2 cellular contexts compared by ENCODE assay signal in the genomic region with DNA sequence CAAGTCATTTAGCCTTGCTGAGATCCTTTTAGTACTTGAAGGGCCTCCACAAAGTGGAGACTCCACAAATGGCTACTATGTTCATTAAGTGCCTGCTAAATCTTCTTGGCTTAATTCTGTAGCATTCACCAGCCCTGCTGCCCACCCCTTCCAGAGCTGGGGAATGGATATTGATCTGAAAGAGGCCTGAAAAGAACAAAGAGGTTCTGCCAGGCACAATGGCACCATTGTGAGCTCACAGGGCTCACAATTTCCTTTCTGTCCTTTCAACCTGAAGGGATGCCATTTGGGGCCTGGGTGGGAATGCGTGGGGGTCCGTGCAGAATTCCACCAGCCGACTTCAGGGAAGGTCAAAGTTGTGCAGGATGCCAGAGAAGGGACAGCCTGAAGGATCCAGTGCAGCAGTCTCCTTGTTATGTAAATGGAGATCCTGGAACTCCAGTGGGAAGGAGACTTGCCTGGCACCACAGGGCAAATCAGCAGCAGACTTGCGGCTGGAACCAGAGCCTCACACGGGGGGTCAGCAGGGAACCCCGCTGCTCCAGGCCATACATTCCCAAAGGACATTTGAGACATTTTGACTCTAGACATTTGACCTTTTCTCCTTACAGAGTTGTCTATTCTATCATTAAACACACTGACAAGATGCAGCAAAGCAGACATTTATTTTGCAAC.
TF ChIP-seq lines count a peak whose summit lies in the region.

No MANE protein-coding gene starts in this region.

TF ChIP-seq in IMR-90, 13 proteins besides CTCF, POLR2A, EP300 and RAD21:
- TF ChIP-seq RFX5 (IDR thresholded peaks at IDR 0.05; ENCODE audit: low read depth, low read length) (no peak), CHD1 (IDR thresholded peaks at IDR 0.05; ENCODE audit: low read depth, low read length) (no peak), NFE2L2 (IDR thresholded peaks at IDR 0.05; ENCODE audit: low read depth, low read length) (no peak), FOS (IDR thresholded peaks at IDR 0.05; ENCODE audit: low read depth, low read length) (no peak), MAZ (IDR thresholded peaks at IDR 0.05; ENCODE audit: borderline replicate concordance, low read depth, low read length) (no peak), MAFK (IDR thresholded peaks at IDR 0.05; ENCODE audit: low read depth, low read length) (no peak), MXI1 (IDR thresholded peaks at IDR 0.05; ENCODE audit: borderline replicate concordance, low read depth, low read length) (no peak), SMC3 (IDR thresholded peaks at IDR 0.05; ENCODE audit: low read depth, low read length) (no peak), CEBPB (IDR thresholded peaks at IDR 0.05; ENCODE audit: low read depth, low read length) (no peak), BHLHE40 (IDR thresholded peaks at IDR 0.05; ENCODE audit: low read depth, low read length) (no peak)
- TF ChIP-seq, protein P1, sequence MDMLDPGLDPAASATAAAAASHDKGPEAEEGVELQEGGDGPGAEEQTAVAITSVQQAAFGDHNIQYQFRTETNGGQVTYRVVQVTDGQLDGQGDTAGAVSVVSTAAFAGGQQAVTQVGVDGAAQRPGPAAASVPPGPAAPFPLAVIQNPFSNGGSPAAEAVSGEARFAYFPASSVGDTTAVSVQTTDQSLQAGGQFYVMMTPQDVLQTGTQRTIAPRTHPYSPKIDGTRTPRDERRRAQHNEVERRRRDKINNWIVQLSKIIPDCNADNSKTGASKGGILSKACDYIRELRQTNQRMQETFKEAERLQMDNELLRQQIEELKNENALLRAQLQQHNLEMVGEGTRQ (IDR thresholded peaks at IDR 0.05; ENCODE audit: low read depth, low read length), result no peak
- TF ChIP-seq, protein P2, sequence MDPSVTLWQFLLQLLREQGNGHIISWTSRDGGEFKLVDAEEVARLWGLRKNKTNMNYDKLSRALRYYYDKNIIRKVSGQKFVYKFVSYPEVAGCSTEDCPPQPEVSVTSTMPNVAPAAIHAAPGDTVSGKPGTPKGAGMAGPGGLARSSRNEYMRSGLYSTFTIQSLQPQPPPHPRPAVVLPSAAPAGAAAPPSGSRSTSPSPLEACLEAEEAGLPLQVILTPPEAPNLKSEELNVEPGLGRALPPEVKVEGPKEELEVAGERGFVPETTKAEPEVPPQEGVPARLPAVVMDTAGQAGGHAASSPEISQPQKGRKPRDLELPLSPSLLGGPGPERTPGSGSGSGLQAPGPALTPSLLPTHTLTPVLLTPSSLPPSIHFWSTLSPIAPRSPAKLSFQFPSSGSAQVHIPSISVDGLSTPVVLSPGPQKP (IDR thresholded peaks at IDR 0.05; ENCODE audit: borderline replicate concordance, low read depth, low read length), result no peak

TF ChIP-seq in H1, 55 proteins besides CTCF, POLR2A, EP300 and RAD21:
- TF ChIP-seq, protein P3, sequence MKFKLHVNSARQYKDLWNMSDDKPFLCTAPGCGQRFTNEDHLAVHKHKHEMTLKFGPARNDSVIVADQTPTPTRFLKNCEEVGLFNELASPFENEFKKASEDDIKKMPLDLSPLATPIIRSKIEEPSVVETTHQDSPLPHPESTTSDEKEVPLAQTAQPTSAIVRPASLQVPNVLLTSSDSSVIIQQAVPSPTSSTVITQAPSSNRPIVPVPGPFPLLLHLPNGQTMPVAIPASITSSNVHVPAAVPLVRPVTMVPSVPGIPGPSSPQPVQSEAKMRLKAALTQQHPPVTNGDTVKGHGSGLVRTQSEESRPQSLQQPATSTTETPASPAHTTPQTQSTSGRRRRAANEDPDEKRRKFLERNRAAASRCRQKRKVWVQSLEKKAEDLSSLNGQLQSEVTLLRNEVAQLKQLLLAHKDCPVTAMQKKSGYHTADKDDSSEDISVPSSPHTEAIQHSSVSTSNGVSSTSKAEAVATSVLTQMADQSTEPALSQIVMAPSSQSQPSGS (IDR thresholded peaks at IDR 0.05; ENCODE audit: low read length), result no peak
- TF ChIP-seq CTBP2 (IDR thresholded peaks at IDR 0.05; ENCODE audit: borderline replicate concordance, insufficient read depth, insufficient read length, low read length) (peak; percentile 29), SUZ12 (IDR thresholded peaks at IDR 0.05; ENCODE audit: low read length) (no peak), YY1 (IDR thresholded peaks at IDR 0.05; ENCODE audit: low read depth, low read length) (no peak), BACH1 (IDR thresholded peaks at IDR 0.05; ENCODE audit: low read length) (peak; percentile 13; the same call in 1 of the 2 replicates), KDM1A (IDR thresholded peaks at IDR 0.05; ENCODE audit: borderline replicate concordance, low read length) (no peak), HDAC2 (IDR thresholded peaks at IDR 0.05; ENCODE audit: borderline replicate concordance in 1 of 2, low read depth in 2 of 2, low read length in 2 of 2) (0 out of 4 replicates have a peak, but pooled peaks have one; percentile 14 to 23)
